Comparison of ENCODE assay signal across 8 cellular contexts in the genomic region with DNA sequence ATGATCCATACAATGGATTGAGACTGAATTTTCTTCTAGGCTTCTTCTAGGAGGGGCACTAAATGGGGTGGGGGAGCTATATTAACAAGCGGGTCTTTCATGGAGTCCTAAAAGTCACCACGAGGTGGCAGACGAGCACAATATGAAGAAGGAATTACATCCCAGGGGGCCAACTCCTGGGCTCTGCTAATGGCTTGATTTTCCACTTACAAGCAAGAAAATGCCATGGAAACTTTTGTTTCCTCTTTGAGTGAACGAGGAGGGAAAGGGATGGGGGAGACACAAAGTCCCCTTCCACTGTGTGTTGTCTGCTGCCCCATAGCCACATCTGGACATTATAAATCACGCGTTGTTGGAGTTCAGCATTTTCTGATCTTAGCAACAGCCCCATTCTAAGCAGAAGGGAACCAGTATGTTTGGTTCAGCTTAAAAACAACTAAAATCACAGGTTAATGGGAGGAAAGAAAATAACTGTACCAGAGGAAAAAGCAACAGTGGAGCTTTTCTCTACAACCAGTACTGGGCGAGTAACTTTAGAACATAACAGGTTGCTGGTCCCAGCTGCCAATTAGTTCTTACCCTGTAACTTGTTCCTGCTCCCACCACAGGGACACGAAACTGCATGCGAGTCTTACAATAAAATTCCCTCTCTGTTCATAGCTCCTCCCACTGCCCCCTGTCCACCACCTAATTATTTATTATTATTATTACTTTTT.
DNase-seq lines count a peak whose midpoint lies in the region; TF ChIP-seq lines count a peak whose summit lies in the region.

No MANE protein-coding gene starts in this region.

- peaks cover 17% of the 10 kb centered on the region for H3K4me1 ChIP-seq in SJSA1 (replicated peaks)
- H3K4me1 ChIP-seq in smooth muscle cell (ENCODE audit: low read depth): peaks cover 10% of the 10 kb centered on the region

- DNase-seq in BJ (ENCODE audit: low read depth): no peak
- DNase-seq in GM19238 (ENCODE audit: insufficient read length, low spot score): peak; percentile 5
- DNase-seq in LNCaP clone FGC (ENCODE audit: low read depth): peak; percentile 23
- peak; percentile 67 to 75 for DNase-seq in SJSA1 (ENCODE audit: low read depth in 1 of 2, low spot score in 2 of 2)
- DNase-seq in astrocyte of the spinal cord (ENCODE audit: low read depth, low spot score): peak; percentile 79
- DNase-seq in hypothalamus (lab: John Stamatoyannopoulos, UW): peak in 41 of 51 donors; percentile 6 to 85 (median 40)
- DNase-seq in smooth muscle cell (lab: John Stamatoyannopoulos, UW; ENCODE audit: unreplicated experiment): peak; percentile 5
- DNase-seq in NOMO-1 treated with DMSO at 0.1 percent for 48 hours (lab: John Stamatoyannopoulos, UW; ENCODE audit: unreplicated experiment): no peak

- CTCF ChIA-PET in BJ (lab: Yijun Ruan, JAX): interaction anchor here (0.7 to 5.5 kb wide), 18 partner anchors 9 to 1624 kb away, joined by 3 to 32 read pairs (median 4); a partner anchor contains a TSS

- H3K4me3 ChIP-seq in BJ (ENCODE audit: low read depth, low read length): no peak overlapping the region
- no peak overlapping the region for H3K4me3 ChIP-seq in LNCaP clone FGC (ENCODE audit: low read depth, low read length)
- H3K4me3 ChIP-seq in SJSA1: no peak overlapping the region
- no peak overlapping the region for H3K4me3 ChIP-seq in astrocyte of the spinal cord (ENCODE audit: low read depth, low read length)
- H3K4me3 ChIP-seq in smooth muscle cell: no peak overlapping the region

- no peaks in the 10 kb centered on the region for H3F3A ChIP-seq in smooth muscle cell (ENCODE audit: low read depth)

- POLR2A ChIA-PET in BJ (lab: Charles Lee): no interaction called here

- H3K9ac ChIP-seq in smooth muscle cell (ENCODE audit: low read depth): no peak overlapping the region

- 34% methylated on average over 9 of the region's 9 CpGs for WGBS in smooth muscle cell (ENCODE audit: low lambda C conversion rate)

- H3K9me3 ChIP-seq in SJSA1 (replicated peaks) (no peaks in the 10 kb centered on the region), smooth muscle cell (replicated peaks; ENCODE audit: low read depth) (no peaks in the 10 kb centered on the region)

- H3K27me3 ChIP-seq in BJ (ENCODE audit: control insufficient read depth, insufficient read depth, low read length): peaks cover 3% of the 10 kb centered on the region
- H3K27me3 ChIP-seq in SJSA1 (replicated peaks): no peaks in the 10 kb centered on the region
- peaks cover 3% of the 10 kb centered on the region for H3K27me3 ChIP-seq in smooth muscle cell (ENCODE audit: low read depth)

- no peak overlapping the region for H2AFZ ChIP-seq in smooth muscle cell (ENCODE audit: low read depth)

- H3K36me3 ChIP-seq in BJ (ENCODE audit: control insufficient read depth, insufficient read depth, low read length) (no peaks in the 10 kb centered on the region), SJSA1 (no peaks in the 10 kb centered on the region), smooth muscle cell (ENCODE audit: low read depth) (no peaks in the 10 kb centered on the region)

- in situ Hi-C loops in astrocyte of the spinal cord (cut with HindIII; ENCODE audit: low sequenced_read_pairs): no loop called here

- H3K27ac ChIP-seq in SJSA1 (no peak overlapping the region), smooth muscle cell (ENCODE audit: low read depth) (no peak overlapping the region)

- no peaks in the 10 kb centered on the region for H3K79me2 ChIP-seq in smooth muscle cell (ENCODE audit: low read depth)

- no peak overlapping the region for H3K4me2 ChIP-seq in smooth muscle cell

- peak; percentile 72 for TF ChIP-seq CTCF in BJ (IDR thresholded peaks at IDR 0.05; ENCODE audit: insufficient read depth, low read depth, low read length)
- peak; percentile 67 for TF ChIP-seq CTCF in LNCaP clone FGC (IDR thresholded peaks at IDR 0.05; ENCODE audit: control insufficient read depth, extremely low read depth, insufficient read depth)
- peak; percentile 75 for TF ChIP-seq CTCF in astrocyte of the spinal cord (IDR thresholded peaks at IDR 0.05; ENCODE audit: low read depth, low read length)
- TF ChIP-seq CTCF in smooth muscle cell (IDR thresholded peaks at IDR 0.05; ENCODE audit: borderline replicate concordance, insufficient read depth, poor library complexity, severe bottlenecking): peak; percentile 84

- no peaks in the 10 kb centered on the region for H4K20me1 ChIP-seq in smooth muscle cell (ENCODE audit: low read depth)

Comparison
In these comparisons a context has a peak if more than half of its experiments do, and no peak if none do; other contexts are left out.
1. DNase-seq: peak in GM19238 (single experiment), LNCaP clone FGC (single experiment), SJSA1 (2 of 2), astrocyte of the spinal cord (single experiment), hypothalamus (41 of 51) and smooth muscle cell (single experiment); none in BJ (single experiment) and NOMO-1 treated with DMSO at 0.1 percent for 48 hours (single experiment).
2. Peak in every context shown above with its lines, with median percentiles within 50 percentile points of each other: CTCF ChIP-seq.